1 cellular context compared by ENCODE assay signal in the genomic region with DNA sequence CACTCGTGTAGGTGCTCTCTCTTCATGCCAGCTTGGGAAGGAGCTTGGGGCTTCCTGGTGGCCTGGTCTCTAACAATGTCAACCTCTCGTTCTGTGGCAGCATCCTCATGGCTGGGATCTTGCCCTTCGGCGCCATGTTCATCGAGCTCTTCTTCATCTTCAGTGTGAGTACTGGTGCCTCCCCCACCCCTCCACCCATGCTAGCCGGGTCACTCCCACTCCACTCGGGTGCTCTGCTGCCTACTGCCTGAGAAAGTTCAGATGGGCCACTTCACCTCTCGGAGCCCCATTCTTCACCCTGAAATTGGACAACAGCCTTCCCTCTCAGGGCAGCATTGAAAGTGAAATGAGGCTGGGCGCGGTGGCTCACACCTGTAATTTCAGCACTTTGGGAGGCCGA.
TF ChIP-seq lines count a peak whose summit lies in the region.

No MANE protein-coding gene starts in this region.

TF ChIP-seq in H1, 55 proteins besides CTCF, POLR2A, EP300 and RAD21:
- TF ChIP-seq RXRA (IDR thresholded peaks at IDR 0.05; ENCODE audit: insufficient read depth, low read depth, low read length): no peak
- no peak for TF ChIP-seq SRF (IDR thresholded peaks at IDR 0.05; ENCODE audit: low read depth, low read length)
- no peak for TF ChIP-seq PHF8 (conservative IDR thresholded peaks at IDR 0.05; ENCODE audit: low read depth, low read length)
- TF ChIP-seq, protein P1, sequence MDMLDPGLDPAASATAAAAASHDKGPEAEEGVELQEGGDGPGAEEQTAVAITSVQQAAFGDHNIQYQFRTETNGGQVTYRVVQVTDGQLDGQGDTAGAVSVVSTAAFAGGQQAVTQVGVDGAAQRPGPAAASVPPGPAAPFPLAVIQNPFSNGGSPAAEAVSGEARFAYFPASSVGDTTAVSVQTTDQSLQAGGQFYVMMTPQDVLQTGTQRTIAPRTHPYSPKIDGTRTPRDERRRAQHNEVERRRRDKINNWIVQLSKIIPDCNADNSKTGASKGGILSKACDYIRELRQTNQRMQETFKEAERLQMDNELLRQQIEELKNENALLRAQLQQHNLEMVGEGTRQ (IDR thresholded peaks at IDR 0.05; ENCODE audit: low read length): no peak
- TF ChIP-seq POLR2AphosphoS5 (IDR thresholded peaks at IDR 0.05; ENCODE audit: low read depth, low read length): peak; percentile 41; the same call in 1 of the 2 replicates
